8 cellular contexts compared by ENCODE assay signal in genomic region chr1:1231400-1232223, GRCh38. TPM values are rescaled to one million over a fixed set of nuclear protein-coding genes. Genes with fewer than 3 reads are reported as not detected.
A peak's percentile ranks its signal among the peaks of the same experiment; 100 is the strongest.
DNase-seq lines count a peak whose midpoint lies in the region; ATAC-seq and TF ChIP-seq lines count a peak whose summit lies in the region.

A gene with protein sequence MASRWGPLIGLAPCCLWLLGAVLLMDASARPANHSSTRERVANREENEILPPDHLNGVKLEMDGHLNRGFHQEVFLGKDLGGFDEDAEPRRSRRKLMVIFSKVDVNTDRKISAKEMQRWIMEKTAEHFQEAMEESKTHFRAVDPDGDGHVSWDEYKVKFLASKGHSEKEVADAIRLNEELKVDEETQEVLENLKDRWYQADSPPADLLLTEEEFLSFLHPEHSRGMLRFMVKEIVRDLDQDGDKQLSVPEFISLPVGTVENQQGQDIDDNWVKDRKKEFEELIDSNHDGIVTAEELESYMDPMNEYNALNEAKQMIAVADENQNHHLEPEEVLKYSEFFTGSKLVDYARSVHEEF (minus strand): TSS chr1:1232001. CDS start chr1:1228772, 3,229 bp downstream.

- H3K9me3 Mint-ChIP-seq in activated naive CD8-positive, alpha-beta T cell (ENCODE audit: low read depth): no peaks in the 10 kb centered on the region

- H3K4me3 Mint-ChIP-seq in activated naive CD8-positive, alpha-beta T cell: peak within 1 kb of the TSS; percentile 97

- peak within 1 kb of the TSS; percentile 91 for H3K4me3 ChIP-seq in GM12864 (ENCODE audit: low read depth, low read length)

- H3K27ac ChIP-seq in temporal lobe (ENCODE audit: low read depth, low read length): peak within 1 kb of the TSS; percentile 66

- TF ChIP-seq CTCF in GM12864 (IDR thresholded peaks at IDR 0.05; ENCODE audit: low read depth, low read length, missing control alignments) (no peak), omental fat pad (IDR thresholded peaks at IDR 0.05) (no peak)

- ATAC-seq in HG02678 (IDR thresholded peaks at IDR 0.05; ENCODE audit: unreplicated experiment) (peak; percentile 94), omental fat pad (ENCODE audit: low FRiP score) (peak; percentile 92)

- H3K27ac Mint-ChIP-seq in activated naive CD8-positive, alpha-beta T cell: peak within 1 kb of the TSS; percentile 89

- H3K4me1 Mint-ChIP-seq in activated naive CD8-positive, alpha-beta T cell (ENCODE audit: low read depth): peaks cover 30% of the 10 kb centered on the region

- no peaks in the 10 kb centered on the region for H3K27me3 Mint-ChIP-seq in activated naive CD8-positive, alpha-beta T cell

- H3K36me3 Mint-ChIP-seq in activated naive CD8-positive, alpha-beta T cell: peaks cover 6% of the 10 kb centered on the region

- DNase-seq in GM12864 (ENCODE audit: low read depth) (peak; percentile 81), NCI-H1105 treated with DMSO at 0.1 percent for 48 hours (lab: John Stamatoyannopoulos, UW) (peak; percentile 97), SKM-1 treated with dmso at 0.1 percent for 144 hours (lab: John Stamatoyannopoulos, UW; ENCODE audit: unreplicated experiment) (peak; percentile 91), glomerular visceral epithelial cell (ENCODE audit: extremely low spot score) (peak; percentile 97), omental fat pad (ENCODE audit: low spot score) (peak; percentile 79)

RNA-seq across cellular contexts. Expression of the gene that starts here (rescaled TPM):
- total RNA-seq in omental fat pad (100 to 1,000 TPM in 2 of 4 donors, 10 to 100 TPM in 2; 78.3 to 122 (median 98.8) TPM), temporal lobe (23.8 TPM)

Comparison
In these comparisons a context has a peak if more than half of its experiments do, and no peak if none do; other contexts are left out.
1. Peak in every context shown above with its lines: DNase-seq, ATAC-seq, H3K4me3 ChIP-seq and H3K27ac ChIP-seq.